ENCODE assay signal across 10 cellular contexts in the genomic region with DNA sequence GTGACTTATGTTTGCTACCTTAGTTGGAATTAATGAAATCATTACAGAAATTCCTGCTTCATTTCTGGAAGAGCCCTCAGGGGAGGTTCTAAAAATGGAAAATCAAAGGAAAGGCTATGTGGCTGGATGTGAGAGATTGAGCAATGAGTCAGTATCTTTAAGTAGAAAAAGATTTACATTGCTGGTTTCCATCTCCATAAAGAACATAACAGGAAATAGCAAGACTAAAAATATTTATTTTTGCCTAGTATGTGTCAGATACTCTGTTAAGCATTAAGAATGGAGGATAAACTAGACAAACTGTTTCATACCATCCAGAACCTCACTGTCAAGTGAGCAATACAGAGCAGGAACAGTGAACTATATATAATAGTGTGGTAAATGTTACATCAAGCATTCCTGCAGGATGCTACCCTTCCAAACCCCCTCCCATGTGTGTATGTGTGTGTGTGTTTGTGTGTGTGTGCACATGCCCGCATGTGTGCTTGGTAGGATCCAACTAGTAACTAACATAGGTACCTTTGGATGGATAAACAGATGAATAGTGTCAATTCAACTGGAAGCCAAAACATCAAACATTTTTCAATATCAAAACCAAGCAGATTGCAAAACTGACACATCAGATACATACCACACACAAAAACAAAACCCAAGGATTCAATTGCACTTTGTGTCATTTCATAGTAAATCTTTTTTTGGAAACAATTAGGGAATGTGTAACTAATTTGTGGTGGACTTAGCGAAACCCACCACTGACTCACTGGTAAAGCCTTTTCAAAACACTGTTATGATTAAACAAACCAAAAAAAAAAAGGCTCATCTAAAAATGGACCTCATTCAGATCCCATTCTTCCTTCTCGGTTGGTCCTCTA.
DNase-seq lines count a peak whose midpoint lies in the region; ATAC-seq and TF ChIP-seq lines count a peak whose summit lies in the region.
"Had no signal": no experiment of that assay in that cellular context is flagged by ENCODE, and none has a peak within 500 bp of the region (broad histone marks: within the 10 kb centered on the region; RNA-seq: fewer than 3 reads in every experiment).

No MANE protein-coding gene starts in this region.

- H3K27ac Mint-ChIP-seq in stimulated activated naive CD8-positive, alpha-beta T cell treated with anti-CD3 and anti-CD28 coated beads, Interleukin-15, amount 100 ng/mL, for 72 hours, result no peak overlapping the region
- H3K27ac Mint-ChIP-seq: activated naive CD4-positive, alpha-beta T cell treated with anti-CD3 and anti-CD28 coated beads, Interleukin-2, amount 50 U/mL, for 72 hours had no signal

- peaks cover 7% of the 10 kb centered on the region for H3K4me1 Mint-ChIP-seq in stimulated activated naive CD8-positive, alpha-beta T cell treated with anti-CD3 and anti-CD28 coated beads, Interleukin-15, amount 100 ng/mL, for 72 hours

- peaks cover 7% of the 10 kb centered on the region for H3K27me3 Mint-ChIP-seq in stimulated activated naive CD8-positive, alpha-beta T cell treated with anti-CD3 and anti-CD28 coated beads, Interleukin-15, amount 100 ng/mL, for 72 hours

- DNase-seq in cardiac fibroblast (ENCODE audit: low read depth in 2 of 2) (peak; percentile 42 to 67), skeletal muscle cell (ENCODE audit: low read depth) (peak; percentile 48), NCI-H1048 (lab: John Stamatoyannopoulos, UW) (no peak), nucleus accumbens (lab: John Stamatoyannopoulos, UW) (no peak), NCI-H748 (lab: John Stamatoyannopoulos, UW; ENCODE audit: unreplicated experiment) (no peak)
- no peak for DNase-seq in stimulated activated naive CD8-positive, alpha-beta T cell treated with anti-CD3 and anti-CD28 coated beads, Interleukin-15, amount 100 ng/mL, for 72 hours
- DNase-seq: NCI-H2029 had no signal

- no peak overlapping the region for H3K4me3 ChIP-seq in cardiac fibroblast (replicated peaks in 1 of 2; ENCODE audit: low read depth in 2 of 2, low read length in 2 of 2)
- H3K4me3 ChIP-seq in skeletal muscle cell (ENCODE audit: low read depth, low read length), result no peak overlapping the region

- ATAC-seq in GM18909 (IDR thresholded peaks at IDR 0.05; ENCODE audit: poor library complexity, unreplicated experiment), result peak; percentile 58
- ATAC-seq in HG03460 (IDR thresholded peaks at IDR 0.05; ENCODE audit: unreplicated experiment), result peak; percentile 59
- ATAC-seq in stimulated activated naive CD8-positive, alpha-beta T cell treated with anti-CD3 and anti-CD28 coated beads, Interleukin-15, amount 100 ng/mL, for 72 hours, result no peak

- H3K9me3 Mint-ChIP-seq in stimulated activated naive CD8-positive, alpha-beta T cell treated with anti-CD3 and anti-CD28 coated beads, Interleukin-15, amount 100 ng/mL, for 72 hours, result no peaks in the 10 kb centered on the region
- H3K9me3 Mint-ChIP-seq: activated naive CD4-positive, alpha-beta T cell treated with anti-CD3 and anti-CD28 coated beads, Interleukin-2, amount 50 U/mL, for 72 hours had no signal

- H3K4me3 Mint-ChIP-seq in stimulated activated naive CD8-positive, alpha-beta T cell treated with anti-CD3 and anti-CD28 coated beads, Interleukin-15, amount 100 ng/mL, for 72 hours, result no peak overlapping the region

- TF ChIP-seq CTCF in cardiac fibroblast (IDR thresholded peaks at IDR 0.05; ENCODE audit: low read depth, low read length), result no peak

Comparison
In these comparisons a context has a peak if more than half of its experiments do, and no peak if none do; other contexts are left out.
1. DNase-seq: peak in cardiac fibroblast (2 of 2) and skeletal muscle cell (single experiment); none in NCI-H1048 (single experiment), nucleus accumbens (0 of 56), NCI-H748 (single experiment) and stimulated activated naive CD8-positive, alpha-beta T cell treated with anti-CD3 and anti-CD28 coated beads, Interleukin-15, amount 100 ng/mL, for 72 hours (0 of 2).